ENCODE assay signal across 8 cellular contexts in genomic region chr16:57591086-57591869, GRCh38. TPM values are rescaled to one million over a fixed set of nuclear protein-coding genes. Genes with fewer than 3 reads are reported as not detected.
A peak's percentile ranks its signal among the peaks of the same experiment; 100 is the strongest.
DNase-seq lines count a peak whose midpoint lies in the region; ATAC-seq and TF ChIP-seq lines count a peak whose summit lies in the region.

No MANE protein-coding gene starts in this region.

- H3K4me1 Mint-ChIP-seq in osteocyte (ENCODE audit: unreplicated experiment), result peaks cover 12% of the 10 kb centered on the region

- TF ChIP-seq POLR2A in vagina (IDR thresholded peaks at IDR 0.05), result no peak

- no peaks in the 10 kb centered on the region for H3K9me3 ChIP-seq in vagina

- DNase-seq in EL (peak; percentile 83), RPMI7951 (ENCODE audit: low read depth) (peak; percentile 82), foreskin melanocyte (peak; percentile 68), osteocyte (ENCODE audit: extremely low spot score, unreplicated experiment) (peak; percentile 89), vagina (ENCODE audit: extremely low spot score in 2 of 2) (peak; percentile 72 to 80)
- peak; percentile 69 for DNase-seq in Jurkat, Clone E6-1 (ENCODE audit: low read depth, low spot score)
- peak; percentile 51 for DNase-seq in activated gamma-delta T cell treated with anti-CD3 and anti-CD28 coated beads, Interleukin-2, amount 50 U/mL, for 16 hours (ENCODE audit: low read depth)

- H3K27ac ChIP-seq in vagina, result no peak overlapping the region

- intact Hi-C loops in vagina (cut with DNase I), result loop anchor here (5.0 to 10.0 kb wide), 2 partner anchors 56 to 414 kb away; partner anchors contain the start of genes USB1 and ZNF319

- peaks cover 6% of the 10 kb centered on the region for H3K9me3 Mint-ChIP-seq in osteocyte (ENCODE audit: unreplicated experiment)

- no peaks in the 10 kb centered on the region for H3K27me3 ChIP-seq in vagina

- H3K4me3 Mint-ChIP-seq in osteocyte (ENCODE audit: unreplicated experiment), result no peak overlapping the region

- no peaks in the 10 kb centered on the region for H3K36me3 Mint-ChIP-seq in osteocyte (ENCODE audit: unreplicated experiment)

- H3K4me3 ChIP-seq in Jurkat, Clone E6-1 (ENCODE audit: low read length), result no peak overlapping the region
- H3K4me3 ChIP-seq in vagina, result no peak overlapping the region

- no peaks in the 10 kb centered on the region for H3K36me3 ChIP-seq in vagina

- H3K27ac Mint-ChIP-seq in osteocyte (ENCODE audit: unreplicated experiment), result no peak overlapping the region

- peaks cover 10% of the 10 kb centered on the region for H3K4me1 ChIP-seq in vagina

- H3K27me3 Mint-ChIP-seq in osteocyte (ENCODE audit: unreplicated experiment), result peaks cover 17% of the 10 kb centered on the region

- TF ChIP-seq CTCF in osteocyte (IDR thresholded peaks at IDR 0.05) (peak; percentile 93), vagina (IDR thresholded peaks at IDR 0.05) (peak; percentile 69 to 85 (median 71))

- peak; percentile 68 for ATAC-seq in GM21576 (IDR thresholded peaks at IDR 0.05; ENCODE audit: unreplicated experiment)

RNA-seq across cellular contexts. Expression of gene ADGRG1, which starts 37.2 kb away (rescaled TPM):
- polyA plus RNA-seq in Jurkat, Clone E6-1 (2012; ENCODE audit: insufficient read depth, insufficient read length), result 0.68 TPM
- 3.7 and 9.8 TPM in 2 replicates for total RNA-seq in RPMI7951 (2014; rRNA removed; shearing (Covaris generic))
- 4.6 and 4.8 TPM in 2 replicates for total RNA-seq in osteocyte
- total RNA-seq in vagina, result 97.7 TPM

RNA-seq across cellular contexts. Expression of gene ADGRG5, which starts 48.8 kb away (rescaled TPM):
- not detected for polyA plus RNA-seq in Jurkat, Clone E6-1 (2012; ENCODE audit: insufficient read depth, insufficient read length)
- 0.24 TPM in 1 of 2 replicates, not detected in the other for total RNA-seq in RPMI7951 (2014; rRNA removed; shearing (Covaris generic))
- total RNA-seq in osteocyte, result not detected in 2 replicates
- total RNA-seq in vagina, result 2.2 TPM

RNA-seq across cellular contexts. Expression of gene CCDC102A, which starts 54.9 kb away (rescaled TPM):
- 7.7 TPM for polyA plus RNA-seq in Jurkat, Clone E6-1 (2012; ENCODE audit: insufficient read depth, insufficient read length)
- 11.3 and 13.3 TPM in 2 replicates for total RNA-seq in RPMI7951 (2014; rRNA removed; shearing (Covaris generic))
- total RNA-seq in osteocyte, result 17.2 and 18.8 TPM in 2 replicates
- total RNA-seq in vagina, result 22.1 TPM
